Comparison of ENCODE assay signal across 21 cellular contexts in genomic region chr9:133452562-133452961, GRCh38. TPM values are rescaled to one million over a fixed set of nuclear protein-coding genes. Genes with fewer than 3 reads are reported as not detected.
DNase-seq lines count a peak whose midpoint lies in the region; ATAC-seq, FAIRE-seq and TF ChIP-seq lines count a peak whose summit lies in the region.
"Had no signal": no experiment of that assay in that cellular context is flagged by ENCODE, and none has a peak within 500 bp of the region (broad histone marks: within the 10 kb centered on the region; RNA-seq: fewer than 3 reads in every experiment).

No MANE protein-coding gene starts in this region.

- peaks cover 7% of the 10 kb centered on the region for H3K9me1 ChIP-seq in K562 (ENCODE audit: control insufficient read depth, insufficient read depth, low read length)

- H3K9me3 ChIP-seq in HepG2 (ENCODE audit: low read length) (no peaks in the 10 kb centered on the region), right lobe of liver (no peaks in the 10 kb centered on the region), K562 (replicated peaks; ENCODE audit: control insufficient read depth, insufficient read depth, low read depth, low read length) (no peaks in the 10 kb centered on the region)
- H3K9me3 ChIP-seq: A549; BLaER1 treated with 17β-estradiol and CSF1 and Interleukin-3, amounts not matched to agents 10 nM and 100 nM; Caco-2 had no signal

- no peak overlapping the region for H3K27ac ChIP-seq in HepG2 (ENCODE audit: extremely low read length, insufficient read depth, low read length)
- H3K27ac ChIP-seq in right lobe of liver = no peak overlapping the region
- no peak overlapping the region for H3K27ac ChIP-seq in K562 (ENCODE audit: extremely low read depth, low read depth, low read length)
- H3K27ac ChIP-seq: 22Rv1; A549; BLaER1 treated with 17β-estradiol and CSF1 and Interleukin-3, amounts not matched to agents 10 nM and 100 nM; C4-2B had no signal

- intact Hi-C loops in HepG2 (cut with micrococcal nuclease; ENCODE audit: unreplicated experiment) (no loop called here), right lobe of liver (cut with DNase I) (no loop called here), K562 (cut with micrococcal nuclease) (no loop called here)

- H4K20me1 ChIP-seq in HepG2 (ENCODE audit: insufficient read depth, low read length) = no peaks in the 10 kb centered on the region
- H4K20me1 ChIP-seq in K562 (replicated peaks; ENCODE audit: control insufficient read depth, insufficient read depth, low read length) = peaks cover 11% of the 10 kb centered on the region; the same call in 1 of the 2 replicates

- DNase-seq in HepG2 (ENCODE audit: low spot score) (no peak), right lobe of liver (no peak), K562 (ENCODE audit: extremely low read depth in 1 of 4, low spot score in 3 of 4) (no peak), OCI-M2 (lab: John Stamatoyannopoulos, UW; ENCODE audit: unreplicated experiment) (no peak), glutamatergic neuron (no peak)
- DNase-seq: AML-193; Caco-2; Calu3; CD4-positive, alpha-beta T cell; CD8-positive, alpha-beta T cell; DMS79 treated with DMSO at 0.1 percent for 48 hours; GF-D8 had no signal

- H3K79me2 ChIP-seq in HepG2 (ENCODE audit: insufficient read depth, low read length) = no peaks in the 10 kb centered on the region
- H3K79me2 ChIP-seq in K562 (ENCODE audit: control insufficient read depth, insufficient read depth, low read length) = no peaks in the 10 kb centered on the region

- no peak overlapping the region for H3K4me3 ChIP-seq in HepG2 (replicated peaks in 1 of 3; ENCODE audit: insufficient read depth in 1 of 3, low read depth in 2 of 3, low read length in 3 of 3)
- H3K4me3 ChIP-seq in right lobe of liver = no peak overlapping the region
- no peak overlapping the region for H3K4me3 ChIP-seq in K562
- H3K4me3 ChIP-seq: A549; BLaER1 treated with 17β-estradiol and CSF1 and Interleukin-3, amounts not matched to agents 10 nM and 100 nM had no signal

- H3K9ac ChIP-seq in HepG2 (ENCODE audit: insufficient read depth, low read depth, low read length) = no peak overlapping the region
- H3K9ac ChIP-seq in K562 (ENCODE audit: insufficient read depth in 1 of 2, low read depth in 2 of 2, low read length in 2 of 2) = no peak overlapping the region
- H3K9ac ChIP-seq: BLaER1 treated with 17β-estradiol and CSF1 and Interleukin-3, amounts not matched to agents 10 nM and 100 nM had no signal

- no peak for TF ChIP-seq POLR2A in HepG2 (IDR thresholded peaks at IDR 0.05; ENCODE audit: insufficient read depth in 1 of 2, low read depth in 2 of 2, low read length in 2 of 2)
- no peak for TF ChIP-seq POLR2A in right lobe of liver (IDR thresholded peaks at IDR 0.05)
- TF ChIP-seq POLR2A in K562 (conservative IDR thresholded peaks at IDR 0.05) = no peak

- H3K4me2 ChIP-seq in HepG2 (ENCODE audit: low read depth, low read length) (no peak overlapping the region), K562 (ENCODE audit: insufficient read depth, low read length) (no peak overlapping the region)
- H3K4me2 ChIP-seq: A549 had no signal

- H3K4me1 ChIP-seq in HepG2 (ENCODE audit: insufficient read depth, low read length) (peaks cover 36% of the 10 kb centered on the region), right lobe of liver (peaks cover 0 to 13% (median 6%) of the 10 kb centered on the region in 4 donors), K562 (replicated peaks in 1 of 2; ENCODE audit: control insufficient read depth in 2 of 2, insufficient read depth in 2 of 2, low read length in 2 of 2) (peaks cover 0 to 31% of the 10 kb centered on the region in 2 experiments; a peak in 2 of 5 replicates)
- H3K4me1 ChIP-seq: Caco-2 had no signal

- peaks cover 5% of the 10 kb centered on the region for H3K4me1 Mint-ChIP-seq in glutamatergic neuron (ENCODE audit: low read depth, unreplicated experiment)

- TF ChIP-seq EP300 in HepG2 (IDR thresholded peaks at IDR 0.05; ENCODE audit: low read depth in 2 of 2, low read length in 2 of 2) = no peak
- TF ChIP-seq EP300 in HepG2 (CRISPR knock-in tag; IDR thresholded peaks at IDR 0.05; ENCODE audit: borderline replicate concordance) = no peak
- TF ChIP-seq EP300 in K562 (IDR thresholded peaks at IDR 0.05; ENCODE audit: low read length) = no peak

- no peak for ATAC-seq in HepG2
- ATAC-seq in right lobe of liver = no peak
- ATAC-seq in K562 = no peak
- ATAC-seq: A549; CD8-positive, alpha-beta T cell had no signal

- in situ Hi-C loops in HepG2 (cut with HindIII; ENCODE audit: extremely low pct_ligation_motif_present, low pct_unique_long_range_greater_than_20kb) = no loop called here
- in situ Hi-C loops in K562 (cut with MboI) = no loop called here

- no peak overlapping the region for H3K27ac Mint-ChIP-seq in glutamatergic neuron (ENCODE audit: unreplicated experiment)
- H3K27ac Mint-ChIP-seq: B cell; CD4-positive, alpha-beta T cell; CD8-positive, alpha-beta T cell had no signal

- CTCF ChIA-PET in HepG2 (lab: Yijun Ruan, JAX; ENCODE audit: low intra/inter-chr PET ratio, low total read pairs) (no interaction called here), K562 (lab: Yijun Ruan, JAX; ENCODE audit: low intra/inter-chr PET ratio) (no interaction called here)

- no peaks in the 10 kb centered on the region for H3K9me3 Mint-ChIP-seq in glutamatergic neuron (ENCODE audit: unreplicated experiment)
- H3K9me3 Mint-ChIP-seq: CD4-positive, alpha-beta T cell; CD8-positive, alpha-beta T cell had no signal

- BruUV-seq in HepG2 (replicated peaks; lab: Mats Ljungman, UMichigan) (no TSS peak), K562 (replicated peaks; lab: Mats Ljungman, UMichigan) (no TSS peak)

- TF ChIP-seq RAD21 in HepG2 (CRISPR knock-in tag; IDR thresholded peaks at IDR 0.05) (no peak), K562 (CRISPR knock-in tag; conservative IDR thresholded peaks at IDR 0.05 in 1 of 2, IDR thresholded peaks at IDR 0.05 in 1 of 2) (no peak)

- H3K36me3 ChIP-seq in HepG2 (replicated peaks in 1 of 2; ENCODE audit: control insufficient read depth in 1 of 2, insufficient read depth in 2 of 2, low read length in 2 of 2) (no peaks in the 10 kb centered on the region), right lobe of liver (no peaks in the 10 kb centered on the region), K562 (ENCODE audit: control insufficient read depth, insufficient read depth, low read length) (no peaks in the 10 kb centered on the region)
- H3K36me3 ChIP-seq: BLaER1 treated with 17β-estradiol and CSF1 and Interleukin-3, amounts not matched to agents 10 nM and 100 nM had no signal

- FAIRE-seq in HepG2 (lab: Jason Lieb, UNC) (no peak), K562 (lab: Jason Lieb, UNC) (no peak)
- FAIRE-seq: A549, D721Med, G401.6, GM12891, GM19239 had no signal

- H2AFZ ChIP-seq in HepG2 (ENCODE audit: low read length) = no peak overlapping the region
- H2AFZ ChIP-seq in K562 (ENCODE audit: low read depth, low read length) = no peak overlapping the region

- H3K27me3 ChIP-seq in HepG2 (ENCODE audit: control insufficient read depth in 1 of 2, insufficient read depth in 2 of 2, low read length in 2 of 2) = no peaks in the 10 kb centered on the region
- H3K27me3 ChIP-seq in right lobe of liver = no peaks in the 10 kb centered on the region
- peaks cover 22 to 70% of the 10 kb centered on the region in 2 experiments; a peak in 4 of 5 replicates for H3K27me3 ChIP-seq in K562 (ENCODE audit: control insufficient read depth in 2 of 2, insufficient read depth in 2 of 2, low read length in 2 of 2)
- H3K27me3 ChIP-seq: BLaER1 treated with 17β-estradiol and CSF1 and Interleukin-3, amounts not matched to agents 10 nM and 100 nM had no signal

- POLR2A ChIA-PET in HepG2 (lab: Yijun Ruan, JAX) = no interaction called here
- POLR2A ChIA-PET in K562 (lab: Yijun Ruan, JAX) = no interaction called here

- no peak overlapping the region for H3K4me3 Mint-ChIP-seq in glutamatergic neuron (ENCODE audit: unreplicated experiment)
- H3K4me3 Mint-ChIP-seq: B cell; CD4-positive, alpha-beta T cell; CD8-positive, alpha-beta T cell had no signal

- peaks cover 2% of the 10 kb centered on the region for H3K27me3 Mint-ChIP-seq in glutamatergic neuron (ENCODE audit: unreplicated experiment)
- H3K27me3 Mint-ChIP-seq: CD4-positive, alpha-beta T cell had no signal

- TF ChIP-seq CTCF in HepG2 (CRISPR knock-in tag; IDR thresholded peaks at IDR 0.05) (no peak), right lobe of liver (IDR thresholded peaks at IDR 0.05) (no peak), K562 (IDR thresholded peaks at IDR 0.05 in 2 of 3, conservative IDR thresholded peaks at IDR 0.05 in 1 of 3; ENCODE audit: insufficient read depth in 2 of 3, low read depth in 1 of 3, low read length in 3 of 3) (no peak), glutamatergic neuron (IDR thresholded peaks at IDR 0.05; ENCODE audit: partially characterized antibody, unreplicated experiment) (no peak)

- WGBS in HepG2 (ENCODE audit: low lambda C conversion rate) = 70% methylated on average over 7 of the region's 7 CpGs
- WGBS in right lobe of liver (ENCODE audit: insufficient coverage, low coverage, low lambda C conversion rate, missing lambda C conversion rate) = 80% methylated on average over 2 of the region's 7 CpGs
- 2% methylated on average over 7 of the region's 7 CpGs for WGBS in K562 (ENCODE audit: insufficient coverage, low coverage, missing lambda C conversion rate)

- no peaks in the 10 kb centered on the region for H3K36me3 Mint-ChIP-seq in glutamatergic neuron (ENCODE audit: unreplicated experiment)
- H3K36me3 Mint-ChIP-seq: CD8-positive, alpha-beta T cell had no signal

RNA-seq across cellular contexts. Expression of gene CACFD1, which starts 7.2 kb away (rescaled TPM):
- total RNA-seq in HepG2 (2016; rRNA removed; fragmentation: Illumina TruSeq; extraction: Trizol) (8.2 and 13.8 TPM in 2 replicates), right lobe of liver (10 to 100 TPM; 23.5 to 39.8 (median 32.9) TPM), K562 (2014; rRNA removed) (1.1 and 1.2 TPM in 2 replicates), K562 (2014; rRNA removed; fragmentation: Illumina TruSeq; extraction: Trizol) (0.11 and 0.13 TPM in 2 replicates), K562 (2015; rRNA removed; fragmentation: Illumina TruSeq; extraction: Trizol) (0.54 and 0.64 TPM in 2 replicates), K562 (2021) (1.4 and 1.8 TPM in 2 replicates), glutamatergic neuron (ENCODE audit: unreplicated experiment) (45.4 TPM)
- 3.2 and 3.9 TPM in 2 replicates for total RNA-seq in HepG2 (2016; cell fraction: cytosol; rRNA removed; fragmentation: Illumina TruSeq; extraction: Trizol; ENCODE audit: low read depth)
- 7.9 and 15.6 TPM in 2 replicates for total RNA-seq in HepG2 (2016; cell fraction: insoluble cytoplasmic fraction; rRNA removed; fragmentation: Illumina TruSeq; extraction: Trizol)
- 10.0 and 11.4 TPM in 2 replicates for total RNA-seq in HepG2 (2016; cell fraction: membrane; rRNA removed; fragmentation: Illumina TruSeq; extraction: Trizol)
- total RNA-seq in HepG2 (2016; cell fraction: nucleus; rRNA removed; fragmentation: Illumina TruSeq; extraction: Trizol) = 12.1 and 14.4 TPM in 2 replicates
- polyA plus RNA-seq in HepG2 (2011; rRNA removed) (14.6 and 21.3 TPM in 2 replicates), K562 (2011; rRNA removed) (0.87 and 1.2 TPM in 2 replicates), K562 (2014; fragmentation: Illumina TruSeq; extraction: Trizol) (0.16 and 0.37 TPM in 2 replicates), K562 (2014; fragmentation: Nextera tagmentation; extraction: Ambion mirVana) (not detected), K562 (2014; rRNA removed) (1.1 and 1.4 TPM in 2 replicates)
- polyA plus RNA-seq in HepG2 (2011; cell fraction: cytosol; rRNA removed) = 13.1 and 15.4 TPM in 2 replicates
- polyA plus RNA-seq in HepG2 (2011; cell fraction: nucleus; rRNA removed) = 33.2 and 35.5 TPM in 2 replicates
- 12.0 and 17.4 TPM in 2 replicates for polyA plus RNA-seq in HepG2 (2012)
- polyA plus RNA-seq in HepG2 (2016; cell fraction: cytosol; fragmentation: Illumina TruSeq; extraction: Trizol; ENCODE audit: low read depth) = 3.2 and 4.4 TPM in 2 replicates
- polyA plus RNA-seq in HepG2 (2016; cell fraction: insoluble cytoplasmic fraction; fragmentation: Illumina TruSeq; extraction: Trizol; ENCODE audit: low read depth) = 8.6 and 9.0 TPM in 2 replicates
- polyA plus RNA-seq in HepG2 (2016; cell fraction: membrane; fragmentation: Illumina TruSeq; extraction: Trizol; ENCODE audit: low read depth) = 8.8 and 9.3 TPM in 2 replicates
- polyA plus RNA-seq in HepG2 (2016; cell fraction: nucleus; fragmentation: Illumina TruSeq; extraction: Trizol; ENCODE audit: insufficient read depth, low read depth) = 20.0 and 22.0 TPM in 2 replicates
- 8.1 and 55.0 TPM in 2 replicates for polyA minus RNA-seq in HepG2 (2011; rRNA and poly(A)+ RNA removed; ENCODE audit: low replicate concordance)
- polyA minus RNA-seq in HepG2 (2011; cell fraction: cytosol; rRNA and poly(A)+ RNA removed) = 7.1 and 8.0 TPM in 2 replicates
- polyA minus RNA-seq in HepG2 (2011; cell fraction: nucleus; rRNA and poly(A)+ RNA removed) = 25.4 and 28.7 TPM in 2 replicates
- total RNA-seq in K562 (2011; cell fraction: chromatin; rRNA removed; ENCODE audit: low replicate concordance) = 2.9 and 4.1 TPM in 2 replicates
- 3.4 and 4.7 TPM in 2 replicates for total RNA-seq in K562 (2011; cell fraction: nucleolus; rRNA removed)
- 3.2 and 5.5 TPM in 2 replicates for total RNA-seq in K562 (2011; cell fraction: nucleoplasm; rRNA removed)
- polyA plus RNA-seq in K562 (2011; cell fraction: cytosol; rRNA removed) = 0.77 and 1.1 TPM in 2 replicates
- 1.3 and 2.3 TPM in 2 replicates for polyA plus RNA-seq in K562 (2011; cell fraction: nucleus; rRNA removed)
- polyA plus RNA-seq in K562 (2012) = 0.89 and 3.8 TPM in 2 replicates
- polyA minus RNA-seq in K562 (2011; rRNA and poly(A)+ RNA removed) = 0.57 and 0.70 TPM in 2 replicates
- 0.67 and 0.82 TPM in 2 replicates for polyA minus RNA-seq in K562 (2011; cell fraction: cytosol; rRNA and poly(A)+ RNA removed)
- polyA minus RNA-seq in K562 (2011; cell fraction: nucleus; rRNA and poly(A)+ RNA removed) = 1.7 and 1.8 TPM in 2 replicates

RNA-seq across cellular contexts. Expression of gene SLC2A6, which starts 26.3 kb away (rescaled TPM):
- 6.3 and 15.0 TPM in 2 replicates for total RNA-seq in HepG2 (2016; rRNA removed; fragmentation: Illumina TruSeq; extraction: Trizol)
- 1.8 and 2.0 TPM in 2 replicates for total RNA-seq in HepG2 (2016; cell fraction: cytosol; rRNA removed; fragmentation: Illumina TruSeq; extraction: Trizol; ENCODE audit: low read depth)
- total RNA-seq in HepG2 (2016; cell fraction: insoluble cytoplasmic fraction; rRNA removed; fragmentation: Illumina TruSeq; extraction: Trizol) = 5.3 and 14.9 TPM in 2 replicates
- 4.5 and 4.6 TPM in 2 replicates for total RNA-seq in HepG2 (2016; cell fraction: membrane; rRNA removed; fragmentation: Illumina TruSeq; extraction: Trizol)
- total RNA-seq in HepG2 (2016; cell fraction: nucleus; rRNA removed; fragmentation: Illumina TruSeq; extraction: Trizol) = 16.5 and 16.8 TPM in 2 replicates
- 4.1 and 9.1 TPM in 2 replicates for polyA plus RNA-seq in HepG2 (2011; rRNA removed)
- polyA plus RNA-seq in HepG2 (2011; cell fraction: cytosol; rRNA removed) = 5.0 and 5.7 TPM in 2 replicates
- polyA plus RNA-seq in HepG2 (2011; cell fraction: nucleus; rRNA removed) = 7.2 and 12.6 TPM in 2 replicates
- polyA plus RNA-seq in HepG2 (2012) = 2.1 and 4.5 TPM in 2 replicates
- polyA plus RNA-seq in HepG2 (2016; cell fraction: cytosol; fragmentation: Illumina TruSeq; extraction: Trizol; ENCODE audit: low read depth) = 1.7 and 2.0 TPM in 2 replicates
- polyA plus RNA-seq in HepG2 (2016; cell fraction: insoluble cytoplasmic fraction; fragmentation: Illumina TruSeq; extraction: Trizol; ENCODE audit: low read depth) = 4.0 and 5.0 TPM in 2 replicates
- polyA plus RNA-seq in HepG2 (2016; cell fraction: membrane; fragmentation: Illumina TruSeq; extraction: Trizol; ENCODE audit: low read depth) = 2.7 and 3.1 TPM in 2 replicates
- polyA plus RNA-seq in HepG2 (2016; cell fraction: nucleus; fragmentation: Illumina TruSeq; extraction: Trizol; ENCODE audit: insufficient read depth, low read depth) = 22.0 and 22.4 TPM in 2 replicates
- 16.3 and 18.5 TPM in 2 replicates for polyA minus RNA-seq in HepG2 (2011; rRNA and poly(A)+ RNA removed; ENCODE audit: low replicate concordance)
- polyA minus RNA-seq in HepG2 (2011; cell fraction: cytosol; rRNA and poly(A)+ RNA removed) = 6.5 and 7.4 TPM in 2 replicates
- 9.1 and 12.8 TPM in 2 replicates for polyA minus RNA-seq in HepG2 (2011; cell fraction: nucleus; rRNA and poly(A)+ RNA removed)
- total RNA-seq in right lobe of liver = 1 to 10 TPM in 5 of 6 experiments, under 1 TPM in 1; 0.88 to 6.8 (median 2.8) TPM
- total RNA-seq in K562 (2011; cell fraction: chromatin; rRNA removed; ENCODE audit: low replicate concordance) = 0.32 and 1.7 TPM in 2 replicates
- 1.2 and 1.8 TPM in 2 replicates for total RNA-seq in K562 (2011; cell fraction: nucleolus; rRNA removed)
- 0.53 and 1.3 TPM in 2 replicates for total RNA-seq in K562 (2011; cell fraction: nucleoplasm; rRNA removed)
- total RNA-seq in K562 (2014; rRNA removed) = 0.09 and 0.41 TPM in 2 replicates
- total RNA-seq in K562 (2014; rRNA removed; fragmentation: Illumina TruSeq; extraction: Trizol) = 0.04 and 0.06 TPM in 2 replicates
- total RNA-seq in K562 (2015; rRNA removed; fragmentation: Illumina TruSeq; extraction: Trizol) = 0.04 TPM in 1 of 2 replicates, not detected in the other
- total RNA-seq in K562 (2021) = 0.16 and 0.38 TPM in 2 replicates
- 0.08 and 0.22 TPM in 2 replicates for polyA plus RNA-seq in K562 (2011; rRNA removed)
- 0.19 and 0.58 TPM in 2 replicates for polyA plus RNA-seq in K562 (2011; cell fraction: cytosol; rRNA removed)
- 0.32 and 0.61 TPM in 2 replicates for polyA plus RNA-seq in K562 (2011; cell fraction: nucleus; rRNA removed)
- polyA plus RNA-seq in K562 (2012) = 0.17 and 0.24 TPM in 2 replicates
- not detected in 2 replicates for polyA plus RNA-seq in K562 (2014; fragmentation: Illumina TruSeq; extraction: Trizol)
- polyA plus RNA-seq in K562 (2014; fragmentation: Nextera tagmentation; extraction: Ambion mirVana) = not detected
- 0.27 and 0.39 TPM in 2 replicates for polyA plus RNA-seq in K562 (2014; rRNA removed)
- 0.09 and 0.21 TPM in 2 replicates for polyA minus RNA-seq in K562 (2011; rRNA and poly(A)+ RNA removed)
- polyA minus RNA-seq in K562 (2011; cell fraction: cytosol; rRNA and poly(A)+ RNA removed) = 0.48 and 0.64 TPM in 2 replicates
- polyA minus RNA-seq in K562 (2011; cell fraction: nucleus; rRNA and poly(A)+ RNA removed) = 0.81 and 1.4 TPM in 2 replicates
- total RNA-seq in glutamatergic neuron (ENCODE audit: unreplicated experiment) = 104 TPM

RNA-seq across cellular contexts. Expression of gene ADAMTS13, which starts 30.4 kb away (rescaled TPM):
- total RNA-seq in HepG2 (2016; rRNA removed; fragmentation: Illumina TruSeq; extraction: Trizol) (0.69 and 0.91 TPM in 2 replicates), right lobe of liver (10 to 100 TPM in 3 of 6 experiments, 1 to 10 TPM in 3; 8.1 to 27.7 (median 11.3) TPM), K562 (2014; rRNA removed) (0.04 TPM in 1 of 2 replicates, not detected in the other), K562 (2014; rRNA removed; fragmentation: Illumina TruSeq; extraction: Trizol) (not detected in 2 replicates), K562 (2015; rRNA removed; fragmentation: Illumina TruSeq; extraction: Trizol) (0.04 TPM in 1 of 2 replicates, not detected in the other), K562 (2021) (0.07 TPM in 1 of 2 replicates, not detected in the other), glutamatergic neuron (ENCODE audit: unreplicated experiment) (27.9 TPM)
- total RNA-seq in HepG2 (2016; cell fraction: cytosol; rRNA removed; fragmentation: Illumina TruSeq; extraction: Trizol; ENCODE audit: low read depth) = 0.26 and 0.30 TPM in 2 replicates
- 0.22 and 0.91 TPM in 2 replicates for total RNA-seq in HepG2 (2016; cell fraction: insoluble cytoplasmic fraction; rRNA removed; fragmentation: Illumina TruSeq; extraction: Trizol)
- 0.21 and 0.37 TPM in 2 replicates for total RNA-seq in HepG2 (2016; cell fraction: membrane; rRNA removed; fragmentation: Illumina TruSeq; extraction: Trizol)
- 0.78 and 1.4 TPM in 2 replicates for total RNA-seq in HepG2 (2016; cell fraction: nucleus; rRNA removed; fragmentation: Illumina TruSeq; extraction: Trizol)
- polyA plus RNA-seq in HepG2 (2011; rRNA removed) (4.5 and 5.0 TPM in 2 replicates), K562 (2011; rRNA removed) (0.16 and 0.20 TPM in 2 replicates), K562 (2014; fragmentation: Illumina TruSeq; extraction: Trizol) (0.03 TPM in 1 of 2 replicates, not detected in the other), K562 (2014; fragmentation: Nextera tagmentation; extraction: Ambion mirVana) (not detected), K562 (2014; rRNA removed) (0.04 and 0.26 TPM in 2 replicates)
- 1.2 and 2.2 TPM in 2 replicates for polyA plus RNA-seq in HepG2 (2011; cell fraction: cytosol; rRNA removed)
- polyA plus RNA-seq in HepG2 (2011; cell fraction: nucleus; rRNA removed) = 35.9 and 63.7 TPM in 2 replicates
- polyA plus RNA-seq in HepG2 (2012) = 1.4 and 2.0 TPM in 2 replicates
- 0.12 and 0.16 TPM in 2 replicates for polyA plus RNA-seq in HepG2 (2016; cell fraction: cytosol; fragmentation: Illumina TruSeq; extraction: Trizol; ENCODE audit: low read depth)
- 0.48 and 0.73 TPM in 2 replicates for polyA plus RNA-seq in HepG2 (2016; cell fraction: insoluble cytoplasmic fraction; fragmentation: Illumina TruSeq; extraction: Trizol; ENCODE audit: low read depth)
- polyA plus RNA-seq in HepG2 (2016; cell fraction: membrane; fragmentation: Illumina TruSeq; extraction: Trizol; ENCODE audit: low read depth) = 0.14 and 0.23 TPM in 2 replicates
- 4.6 TPM in 2 replicates for polyA plus RNA-seq in HepG2 (2016; cell fraction: nucleus; fragmentation: Illumina TruSeq; extraction: Trizol; ENCODE audit: insufficient read depth, low read depth)
- 0.75 and 1.4 TPM in 2 replicates for polyA minus RNA-seq in HepG2 (2011; rRNA and poly(A)+ RNA removed; ENCODE audit: low replicate concordance)
- polyA minus RNA-seq in HepG2 (2011; cell fraction: cytosol; rRNA and poly(A)+ RNA removed) = 0.30 and 0.62 TPM in 2 replicates
- polyA minus RNA-seq in HepG2 (2011; cell fraction: nucleus; rRNA and poly(A)+ RNA removed) = 2.4 and 3.1 TPM in 2 replicates
- 0.51 and 1.4 TPM in 2 replicates for total RNA-seq in K562 (2011; cell fraction: chromatin; rRNA removed; ENCODE audit: low replicate concordance)
- total RNA-seq in K562 (2011; cell fraction: nucleolus; rRNA removed) = 0.53 and 0.83 TPM in 2 replicates
- total RNA-seq in K562 (2011; cell fraction: nucleoplasm; rRNA removed) = 0.44 and 1.4 TPM in 2 replicates
- polyA plus RNA-seq in K562 (2011; cell fraction: cytosol; rRNA removed) = 0.10 and 0.16 TPM in 2 replicates
- polyA plus RNA-seq in K562 (2011; cell fraction: nucleus; rRNA removed) = 1.2 and 1.3 TPM in 2 replicates
- 0.29 and 1.0 TPM in 2 replicates for polyA plus RNA-seq in K562 (2012)
- not detected in 2 replicates for polyA minus RNA-seq in K562 (2011; rRNA and poly(A)+ RNA removed)
- not detected in 2 replicates for polyA minus RNA-seq in K562 (2011; cell fraction: cytosol; rRNA and poly(A)+ RNA removed)
- polyA minus RNA-seq in K562 (2011; cell fraction: nucleus; rRNA and poly(A)+ RNA removed) = 0.33 and 0.40 TPM in 2 replicates

RNA-seq across cellular contexts. Expression of gene REXO4, which starts 34.8 kb away (rescaled TPM):
- 30.4 and 32.9 TPM in 2 replicates for total RNA-seq in HepG2 (2016; rRNA removed; fragmentation: Illumina TruSeq; extraction: Trizol)
- 13.1 and 13.7 TPM in 2 replicates for total RNA-seq in HepG2 (2016; cell fraction: cytosol; rRNA removed; fragmentation: Illumina TruSeq; extraction: Trizol; ENCODE audit: low read depth)
- 30.5 and 30.8 TPM in 2 replicates for total RNA-seq in HepG2 (2016; cell fraction: insoluble cytoplasmic fraction; rRNA removed; fragmentation: Illumina TruSeq; extraction: Trizol)
- total RNA-seq in HepG2 (2016; cell fraction: membrane; rRNA removed; fragmentation: Illumina TruSeq; extraction: Trizol) = 26.1 and 26.5 TPM in 2 replicates
- total RNA-seq in HepG2 (2016; cell fraction: nucleus; rRNA removed; fragmentation: Illumina TruSeq; extraction: Trizol) = 13.7 and 15.5 TPM in 2 replicates
- polyA plus RNA-seq in HepG2 (2011; rRNA removed) = 18.5 and 20.2 TPM in 2 replicates
- 20.6 and 24.2 TPM in 2 replicates for polyA plus RNA-seq in HepG2 (2011; cell fraction: cytosol; rRNA removed)
- polyA plus RNA-seq in HepG2 (2011; cell fraction: nucleus; rRNA removed) = 13.1 and 13.9 TPM in 2 replicates
- polyA plus RNA-seq in HepG2 (2012) = 18.4 and 20.8 TPM in 2 replicates
- polyA plus RNA-seq in HepG2 (2016; cell fraction: cytosol; fragmentation: Illumina TruSeq; extraction: Trizol; ENCODE audit: low read depth) = 13.2 and 14.9 TPM in 2 replicates
- 40.1 and 41.2 TPM in 2 replicates for polyA plus RNA-seq in HepG2 (2016; cell fraction: insoluble cytoplasmic fraction; fragmentation: Illumina TruSeq; extraction: Trizol; ENCODE audit: low read depth)
- polyA plus RNA-seq in HepG2 (2016; cell fraction: membrane; fragmentation: Illumina TruSeq; extraction: Trizol; ENCODE audit: low read depth) = 23.2 and 24.3 TPM in 2 replicates
- polyA plus RNA-seq in HepG2 (2016; cell fraction: nucleus; fragmentation: Illumina TruSeq; extraction: Trizol; ENCODE audit: insufficient read depth, low read depth) = 25.0 and 27.5 TPM in 2 replicates
- 29.1 and 46.3 TPM in 2 replicates for polyA minus RNA-seq in HepG2 (2011; rRNA and poly(A)+ RNA removed; ENCODE audit: low replicate concordance)
- polyA minus RNA-seq in HepG2 (2011; cell fraction: cytosol; rRNA and poly(A)+ RNA removed) = 14.4 and 15.3 TPM in 2 replicates
- polyA minus RNA-seq in HepG2 (2011; cell fraction: nucleus; rRNA and poly(A)+ RNA removed) = 16.2 TPM in 2 replicates
- 10 to 100 TPM in 5 of 6 experiments, 1 to 10 TPM in 1; 9.5 to 19.9 (median 12.0) TPM for total RNA-seq in right lobe of liver
- total RNA-seq in K562 (2011; cell fraction: chromatin; rRNA removed; ENCODE audit: low replicate concordance) = 33.3 and 49.1 TPM in 2 replicates
- total RNA-seq in K562 (2011; cell fraction: nucleolus; rRNA removed) = 33.0 and 38.9 TPM in 2 replicates
- total RNA-seq in K562 (2011; cell fraction: nucleoplasm; rRNA removed) = 25.6 and 35.8 TPM in 2 replicates
- 70.5 and 72.9 TPM in 2 replicates for total RNA-seq in K562 (2014; rRNA removed)
- 19.6 and 21.6 TPM in 2 replicates for total RNA-seq in K562 (2014; rRNA removed; fragmentation: Illumina TruSeq; extraction: Trizol)
- 31.1 and 31.3 TPM in 2 replicates for total RNA-seq in K562 (2015; rRNA removed; fragmentation: Illumina TruSeq; extraction: Trizol)
- 56.4 and 57.9 TPM in 2 replicates for total RNA-seq in K562 (2021)
- polyA plus RNA-seq in K562 (2011; rRNA removed) = 23.9 and 29.2 TPM in 2 replicates
- 26.2 and 39.1 TPM in 2 replicates for polyA plus RNA-seq in K562 (2011; cell fraction: cytosol; rRNA removed)
- polyA plus RNA-seq in K562 (2011; cell fraction: nucleus; rRNA removed) = 19.8 and 27.2 TPM in 2 replicates
- polyA plus RNA-seq in K562 (2012) = 22.0 and 39.1 TPM in 2 replicates
- 40.9 and 45.1 TPM in 2 replicates for polyA plus RNA-seq in K562 (2014; fragmentation: Illumina TruSeq; extraction: Trizol)
- polyA plus RNA-seq in K562 (2014; fragmentation: Nextera tagmentation; extraction: Ambion mirVana) = 1 to 10 TPM; 3.4 to 5.0 TPM
- 58.8 and 62.3 TPM in 2 replicates for polyA plus RNA-seq in K562 (2014; rRNA removed)
- 22.5 and 31.4 TPM in 2 replicates for polyA minus RNA-seq in K562 (2011; rRNA and poly(A)+ RNA removed)
- polyA minus RNA-seq in K562 (2011; cell fraction: cytosol; rRNA and poly(A)+ RNA removed) = 17.9 and 24.8 TPM in 2 replicates
- polyA minus RNA-seq in K562 (2011; cell fraction: nucleus; rRNA and poly(A)+ RNA removed) = 13.6 and 16.7 TPM in 2 replicates
- total RNA-seq in glutamatergic neuron (ENCODE audit: unreplicated experiment) = 20.4 TPM

Comparison
In these comparisons a context has a peak if more than half of its experiments do, and no peak if none do; other contexts are left out.
1. Of the 241 proteins assayed by ChIP-seq in both HepG2 and K562: peak only in HepG2: none; only in K562: none; in both: ZNF121; in neither: 240.